11 cellular contexts compared by ENCODE assay signal in genomic region chr3:125146601-125147490, GRCh38.
DNase-seq lines count a peak whose midpoint lies in the region; ATAC-seq and TF ChIP-seq lines count a peak whose summit lies in the region.
"Had no signal": no experiment of that assay in that cellular context is flagged by ENCODE, and none has a peak within 500 bp of the region (broad histone marks: within the 10 kb centered on the region; RNA-seq: fewer than 3 reads in every experiment).

No MANE protein-coding gene starts in this region.

- peak overlapping the region; percentile 60 for H3K27ac ChIP-seq in cingulate gyrus (ENCODE audit: low read depth, low read length)
- H3K27ac ChIP-seq in CD8-positive, alpha-beta T cell (ENCODE audit: low read depth, low read length), result no peak overlapping the region

- peaks cover 18% of the 10 kb centered on the region for H3K4me1 ChIP-seq in CD8-positive, alpha-beta T cell (ENCODE audit: insufficient read depth, low read length)

- intact Hi-C loops in CD8-positive, alpha-beta T cell (cut with DNase I, micrococcal nuclease), result no loop called here

- H3K4me3 ChIP-seq in CD8-positive, alpha-beta T cell (ENCODE audit: low read depth, low read length), result no peak overlapping the region
- H3K4me3 ChIP-seq: ascending aorta had no signal

- CTCF ChIA-PET in CD8-positive, alpha-beta T cell (lab: Charles Lee), result interaction anchor here (0.7 kb wide), 1 partner anchor 51 kb away, joined by 3 read pairs; no protein-coding TSS in a partner anchor

- no peak overlapping the region for H3K27ac Mint-ChIP-seq in CD8-positive, alpha-beta T cell

- H3K27me3 ChIP-seq in CD8-positive, alpha-beta T cell (ENCODE audit: insufficient read depth, low read length), result no peaks in the 10 kb centered on the region
- H3K27me3 ChIP-seq: ascending aorta had no signal

- no peak overlapping the region for H3K4me3 Mint-ChIP-seq in CD8-positive, alpha-beta T cell

- peaks cover 46% of the 10 kb centered on the region for H3K4me1 Mint-ChIP-seq in CD8-positive, alpha-beta T cell (ENCODE audit: low read depth)

- TF ChIP-seq CTCF in CD8-positive, alpha-beta T cell (IDR thresholded peaks at IDR 0.05), result no peak

- H3K9me3 Mint-ChIP-seq in CD8-positive, alpha-beta T cell, result no peaks in the 10 kb centered on the region

- POLR2A ChIA-PET in CD8-positive, alpha-beta T cell (lab: Charles Lee), result no interaction called here

- H3K36me3 Mint-ChIP-seq in CD8-positive, alpha-beta T cell, result no peaks in the 10 kb centered on the region

- peak; percentile 62 for ATAC-seq in HG03175 (IDR thresholded peaks at IDR 0.05; ENCODE audit: unreplicated experiment)
- no peak for ATAC-seq in CD8-positive, alpha-beta T cell
- ATAC-seq: SK-N-SH treated with all-trans-retinoic acid at 6 μM for 48 hours had no signal

- H3K36me3 ChIP-seq in CD8-positive, alpha-beta T cell (ENCODE audit: insufficient read depth, low read length), result no peaks in the 10 kb centered on the region
- H3K36me3 ChIP-seq: ascending aorta had no signal

- no peaks in the 10 kb centered on the region for H3K9me3 ChIP-seq in CD8-positive, alpha-beta T cell (ENCODE audit: low read length)
- H3K9me3 ChIP-seq: ascending aorta had no signal

- H3K27me3 Mint-ChIP-seq in CD8-positive, alpha-beta T cell (ENCODE audit: low read depth), result no peaks in the 10 kb centered on the region

- DNase-seq in CD1c-positive myeloid dendritic cell (ENCODE audit: extremely low spot score) (peak; percentile 81), midbrain (lab: John Stamatoyannopoulos, UW) (peak; percentile 30), NCI-H510A treated with DMSO at 0.1 percent for 48 hours (lab: John Stamatoyannopoulos, UW) (no peak), DMS 273 (lab: John Stamatoyannopoulos, UW; ENCODE audit: unreplicated experiment) (no peak), inferior parietal cortex (ENCODE audit: extremely low spot score) (no peak)
- DNase-seq in CD8-positive, alpha-beta T cell, result no peak
- DNase-seq: activated CD8-positive, alpha-beta memory T cell treated with anti-CD3 and anti-CD28 coated beads for 24 hours had no signal

Comparison
In these comparisons a context has a peak if more than half of its experiments do, and no peak if none do; other contexts are left out.
1. DNase-seq: peak in CD1c-positive myeloid dendritic cell (single experiment) and midbrain (single experiment); none in CD8-positive, alpha-beta T cell (0 of 7), NCI-H510A treated with DMSO at 0.1 percent for 48 hours (single experiment), DMS 273 (single experiment) and inferior parietal cortex (single experiment).